ENCODE assay signal across 10 cellular contexts in genomic region chr13:112462408-112462807, GRCh38.
"Had no signal": no experiment of that assay in that cellular context is flagged by ENCODE, and none has a peak within 500 bp of the region (broad histone marks: within the 10 kb centered on the region; RNA-seq: fewer than 3 reads in every experiment).

No MANE protein-coding gene starts in this region.

- H3K4me2 ChIP-seq: GM23338 had no signal

- H3K9me3 ChIP-seq: HAP-1 had no signal

- H3K4me1 ChIP-seq: HAP-1 had no signal

- FAIRE-seq: H1, H54 had no signal

- H3K9ac ChIP-seq: GM23248 had no signal

- ATAC-seq: GM23338, HCT116 had no signal

- H3K4me3 ChIP-seq: GM23248, GM23338, HAP-1 had no signal

- H3K27ac ChIP-seq: GM23248 had no signal

- H3K36me3 ChIP-seq: HAP-1 had no signal

- DNase-seq: GM23248, GOT3, H9, HCEC 1CT, HFFc6 had no signal

- H2AFZ ChIP-seq: GM23248, GM23338 had no signal
